ENCODE assay signal across 1 cellular context in the genomic region with DNA sequence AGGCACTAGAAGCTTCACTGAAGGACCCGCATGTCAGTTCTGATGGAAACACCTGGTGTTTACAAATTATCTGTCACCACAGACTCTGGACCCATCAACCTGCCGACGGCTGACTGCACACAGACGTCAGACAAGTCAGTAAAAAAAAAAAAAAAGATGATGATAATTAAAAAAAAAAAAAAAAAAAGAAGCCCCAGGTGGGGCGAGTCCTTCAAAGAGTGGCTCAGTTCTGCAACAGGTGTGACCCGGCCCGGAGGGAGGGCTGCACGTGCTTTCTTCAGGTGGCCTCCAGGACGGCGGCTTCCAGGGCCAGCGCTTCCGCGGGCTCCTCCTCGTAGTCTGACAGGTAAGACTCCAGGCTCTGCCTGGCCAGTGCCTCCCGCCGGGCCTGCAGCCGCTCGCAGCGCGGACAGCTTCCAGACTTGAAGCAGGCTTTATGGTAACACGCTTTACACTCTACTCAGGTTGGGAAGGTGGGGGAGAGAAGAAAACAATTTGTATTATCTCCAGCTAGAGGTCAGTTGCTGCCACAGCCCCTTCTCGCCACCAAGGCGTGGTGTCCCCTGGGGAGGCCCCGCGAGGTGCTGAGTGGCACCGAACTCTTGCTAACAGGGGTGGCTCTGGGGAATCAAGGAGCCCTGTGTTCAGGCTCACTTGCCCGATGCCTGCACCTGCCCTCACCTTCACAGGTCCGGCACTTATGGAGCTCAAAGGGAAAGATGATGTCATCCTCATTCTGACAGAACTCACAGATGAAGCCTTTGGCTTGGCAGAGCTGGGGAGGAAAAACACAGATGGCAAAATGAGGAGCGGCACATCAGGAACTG.
TF ChIP-seq lines count a peak whose summit lies in the region.

No MANE protein-coding gene starts in this region.

TF ChIP-seq in HepG2, 621 proteins besides CTCF, POLR2A, EP300 and RAD21:
- TF ChIP-seq ATF7 (IDR thresholded peaks at IDR 0.05): peak; percentile 89
- no peak for TF ChIP-seq ATF7 (CRISPR knock-in tag; IDR thresholded peaks at IDR 0.05)
- TF ChIP-seq ZNF660 (CRISPR knock-in tag; IDR thresholded peaks at IDR 0.05; ENCODE audit: borderline replicate concordance, low read depth): no peak
